Comparison of ENCODE assay signal across 1 cellular context in genomic region chr17:76119409-76120371, GRCh38.
TF ChIP-seq lines count a peak whose summit lies in the region.

No MANE protein-coding gene starts in this region.

TF ChIP-seq in HepG2, 621 proteins besides CTCF, POLR2A, EP300 and RAD21 (continued from another document and continues in another):
- peak; percentile 96 for TF ChIP-seq PAXIP1 (CRISPR knock-in tag; conservative IDR thresholded peaks at IDR 0.05)
- no peak; the same call in 1 of the 2 replicates for TF ChIP-seq PBX2 (CRISPR knock-in tag; IDR thresholded peaks at IDR 0.05)
- no peak for TF ChIP-seq CAMTA2 (CRISPR knock-in tag; IDR thresholded peaks at IDR 0.05; ENCODE audit: borderline replicate concordance)
- no peak for TF ChIP-seq SP1 (IDR thresholded peaks at IDR 0.05)
- TF ChIP-seq SP1 (CRISPR knock-in tag; IDR thresholded peaks at IDR 0.05): no peak
- peak; percentile 18; the same call in 1 of the 2 replicates for TF ChIP-seq ZBTB26 (CRISPR knock-in tag; IDR thresholded peaks at IDR 0.05; ENCODE audit: borderline replicate concordance)
- TF ChIP-seq ZNF180 (CRISPR knock-in tag; IDR thresholded peaks at IDR 0.05; ENCODE audit: borderline replicate concordance, low read depth): no peak
- TF ChIP-seq ZNF501 (CRISPR knock-in tag; IDR thresholded peaks at IDR 0.05): peak; percentile 46; the same call in 1 of the 2 replicates
- no peak for TF ChIP-seq ZNF207 (IDR thresholded peaks at IDR 0.05; ENCODE audit: borderline replicate concordance)
- no peak; the same call in 1 of the 2 replicates for TF ChIP-seq SPEN (CRISPR knock-in tag; IDR thresholded peaks at IDR 0.05; ENCODE audit: low read depth)
- TF ChIP-seq ZNF414 (CRISPR knock-in tag; IDR thresholded peaks at IDR 0.05): no peak
- TF ChIP-seq LBX2 (CRISPR knock-in tag; IDR thresholded peaks at IDR 0.05; ENCODE audit: borderline replicate concordance): no peak
- peak; percentile 24; the same call in 1 of the 2 replicates for TF ChIP-seq STAG1 (CRISPR knock-in tag; IDR thresholded peaks at IDR 0.05)
- no peak for TF ChIP-seq ZNF589 (CRISPR knock-in tag; conservative IDR thresholded peaks at IDR 0.05)
- no peak for TF ChIP-seq ELF4 (CRISPR knock-in tag; IDR thresholded peaks at IDR 0.05; ENCODE audit: borderline replicate concordance)
- peak; percentile 92 for TF ChIP-seq HMG20A (CRISPR knock-in tag; IDR thresholded peaks at IDR 0.05; ENCODE audit: borderline replicate concordance)
- TF ChIP-seq MTA1 (CRISPR knock-in tag; IDR thresholded peaks at IDR 0.05; ENCODE audit: borderline replicate concordance): peak; percentile 92
- TF ChIP-seq SMAD3 (CRISPR knock-in tag; IDR thresholded peaks at IDR 0.05): no peak
- 0 out of 2 replicates have a peak, but pooled peaks have one; percentile 31 for TF ChIP-seq STAT6 (CRISPR knock-in tag; IDR thresholded peaks at IDR 0.05; ENCODE audit: borderline replicate concordance)
- peak; percentile 54; the same call in 1 of the 2 replicates for TF ChIP-seq HDAC2 (CRISPR knock-in tag; IDR thresholded peaks at IDR 0.05)
- no peak for TF ChIP-seq PHB2 (IDR thresholded peaks at IDR 0.05; ENCODE audit: partially characterized antibody)
- TF ChIP-seq FOXK1 (CRISPR knock-in tag; IDR thresholded peaks at IDR 0.05; ENCODE audit: borderline replicate concordance, low read depth): 0 out of 2 replicates have a peak, but pooled peaks have one; percentile 67
- no peak for TF ChIP-seq ZKSCAN5 (CRISPR knock-in tag; IDR thresholded peaks at IDR 0.05)
- peak; percentile 82; the same call in 1 of the 2 replicates for TF ChIP-seq PRDM10 (CRISPR knock-in tag; IDR thresholded peaks at IDR 0.05; ENCODE audit: low read depth)
- TF ChIP-seq ZNF775 (CRISPR knock-in tag; IDR thresholded peaks at IDR 0.05; ENCODE audit: borderline replicate concordance): no peak
- no peak for TF ChIP-seq ZNF572 (CRISPR knock-in tag; IDR thresholded peaks at IDR 0.05)
- TF ChIP-seq TFAP4 (IDR thresholded peaks at IDR 0.05; ENCODE audit: borderline replicate concordance, low read depth): peak; percentile 97
- TF ChIP-seq ARNT (IDR thresholded peaks at IDR 0.05): no peak
- TF ChIP-seq SAFB2 (CRISPR knock-in tag; IDR thresholded peaks at IDR 0.05; ENCODE audit: borderline replicate concordance, low read depth): no peak
- TF ChIP-seq ZBTB10 (CRISPR knock-in tag; IDR thresholded peaks at IDR 0.05; ENCODE audit: borderline replicate concordance): peak; percentile 72; the same call in 1 of the 2 replicates
- TF ChIP-seq GLI4 (CRISPR knock-in tag; IDR thresholded peaks at IDR 0.05; ENCODE audit: borderline replicate concordance): no peak
- TF ChIP-seq FIP1L1 (IDR thresholded peaks at IDR 0.05; ENCODE audit: borderline replicate concordance, insufficient read depth, low read depth, low read length): no peak
- TF ChIP-seq ATM (IDR thresholded peaks at IDR 0.05; ENCODE audit: borderline replicate concordance): no peak
- TF ChIP-seq DNMT3B (CRISPR knock-in tag; conservative IDR thresholded peaks at IDR 0.05): no peak
- TF ChIP-seq ISX (CRISPR knock-in tag; conservative IDR thresholded peaks at IDR 0.05): no peak
- TF ChIP-seq ZNF749 (CRISPR knock-in tag; IDR thresholded peaks at IDR 0.05; ENCODE audit: borderline replicate concordance): no peak
- TF ChIP-seq KLF15 (CRISPR knock-in tag; IDR thresholded peaks at IDR 0.05; ENCODE audit: borderline replicate concordance): no peak
- peak; percentile 50 for TF ChIP-seq YY1 (IDR thresholded peaks at IDR 0.05; ENCODE audit: insufficient read depth, insufficient replicate concordance, low read depth, low read length)
- no peak for TF ChIP-seq HNRNPH1 (optimal IDR thresholded peaks at IDR 0.05; ENCODE audit: low read depth, low read length)
